In genomic region chr4:21893136-21893535, GRCh38 we compare ENCODE assay signal across 28 cellular contexts. TPM values are rescaled to one million over a fixed set of nuclear protein-coding genes. Genes with fewer than 3 reads are reported as not detected.
"Had no signal": no experiment of that assay in that cellular context is flagged by ENCODE, and none has a peak within 500 bp of the region (broad histone marks: within the 10 kb centered on the region; RNA-seq: fewer than 3 reads in every experiment).

No MANE protein-coding gene starts in this region.

- H3K27me3 Mint-ChIP-seq: activated T-cell treated with anti-CD3 and anti-CD28 coated beads, Interleukin-2, amount 50 U/mL, for 24 hours; activated T-helper 17 cell treated with anti-CD3 and anti-CD28 coated beads, Interleukin-2, amount 50 U/mL, for 72 hours; naive thymus-derived CD4-positive, alpha-beta T cell; stimulated activated naive B cell treated with anti-CD40 and anti-IgM and Interleukin-4, amounts not matched to agents 10 μg/mL and 1 μg/mL and 100 μg/mL, for 72 hours had no signal

- H3K36me3 ChIP-seq: adrenal gland, ascending aorta, brain microvascular endothelial cell, left lung, right lobe of liver, thoracic aorta, vagina had no signal

- H3K4me3 Mint-ChIP-seq: activated T-cell treated with anti-CD3 and anti-CD28 coated beads, Interleukin-2, amount 50 U/mL, for 24 hours; activated T-helper 17 cell treated with anti-CD3 and anti-CD28 coated beads, Interleukin-2, amount 50 U/mL, for 72 hours; immature natural killer cell; naive thymus-derived CD4-positive, alpha-beta T cell; neural crest cell; stimulated activated naive B cell treated with anti-CD40 and anti-IgM and Interleukin-4, amounts not matched to agents 10 μg/mL and 1 μg/mL and 100 μg/mL, for 72 hours; type B pancreatic cell; WTC11 had no signal

- H2AFZ ChIP-seq: hepatocyte had no signal

- H3K4me1 Mint-ChIP-seq: activated T-helper 17 cell treated with anti-CD3 and anti-CD28 coated beads, Interleukin-2, amount 50 U/mL, for 72 hours; immature natural killer cell; naive thymus-derived CD4-positive, alpha-beta T cell; neural crest cell; stimulated activated naive B cell treated with anti-CD40 and anti-IgM and Interleukin-4, amounts not matched to agents 10 μg/mL and 1 μg/mL and 100 μg/mL, for 72 hours; WTC11 had no signal

- H3K4me2 ChIP-seq: hepatocyte had no signal

- H3K9me3 Mint-ChIP-seq: neural crest cell had no signal

- ATAC-seq: activated naive CD4-positive, alpha-beta T cell treated with anti-CD3 and anti-CD28 coated beads, Interleukin-2, amount 50 U/mL, for 72 hours; activated T-helper 17 cell treated with anti-CD3 and anti-CD28 coated beads, Interleukin-2, amount 50 U/mL, for 72 hours; left lung; naive thymus-derived CD4-positive, alpha-beta T cell; right lobe of liver; stimulated activated naive B cell treated with anti-CD40 and anti-IgM and Interleukin-4, amounts not matched to agents 10 μg/mL and 1 μg/mL and 100 μg/mL, for 72 hours; WTC11 had no signal

- DNase-seq: activated CD8-positive, alpha-beta memory T cell treated with anti-CD3 and anti-CD28 coated beads, Interleukin-2, amount 50 U/mL, for 4 hours; activated T-cell treated with anti-CD3 and anti-CD28 coated beads, Interleukin-2, amount 50 U/mL, for 24 hours; adrenal gland; brain microvascular endothelial cell; caudate nucleus; dermis blood vessel endothelial cell; effector CD8-positive, alpha-beta T cell; foreskin melanocyte; immature natural killer cell; kidney glomerular epithelial cell; left lung; naive thymus-derived CD4-positive, alpha-beta T cell; occipital lobe; right lobe of liver; stimulated activated CD4-positive, alpha-beta T cell treated with anti-CD3 and anti-CD28 coated beads, Interleukin-2, amount 100 ng/mL, for 48 hours; stimulated activated CD8-positive, alpha-beta memory T cell treated with anti-CD3 and anti-CD28 coated beads, Interleukin-4, amount 100 ng/mL, for 48 hours; stimulated activated naive B cell treated with anti-CD40 and anti-IgM and Interleukin-4, amounts not matched to agents 10 μg/mL and 1 μg/mL and 100 μg/mL, for 72 hours; T-helper 9 cell had no signal

- H3K4me3 ChIP-seq: adrenal gland, ascending aorta, hepatocyte, left lung, lung, right lobe of liver, thoracic aorta, vagina had no signal

- H3K79me2 ChIP-seq: hepatocyte had no signal

- H3K27ac Mint-ChIP-seq: activated naive CD4-positive, alpha-beta T cell treated with anti-CD3 and anti-CD28 coated beads, Interleukin-2, amount 50 U/mL, for 72 hours; activated T-cell treated with anti-CD3 and anti-CD28 coated beads, Interleukin-2, amount 50 U/mL, for 24 hours; activated T-helper 17 cell treated with anti-CD3 and anti-CD28 coated beads, Interleukin-2, amount 50 U/mL, for 72 hours; immature natural killer cell; naive thymus-derived CD4-positive, alpha-beta T cell; stimulated activated naive B cell treated with anti-CD40 and anti-IgM and Interleukin-4, amounts not matched to agents 10 μg/mL and 1 μg/mL and 100 μg/mL, for 72 hours; type B pancreatic cell; WTC11 had no signal

- H3K27me3 ChIP-seq: adrenal gland, ascending aorta, brain microvascular endothelial cell, hepatocyte, left lung, right lobe of liver, vagina had no signal

- H3K4me1 ChIP-seq: adrenal gland, ascending aorta, left lung, right lobe of liver had no signal

- H3K27ac ChIP-seq: adrenal gland, ascending aorta, brain microvascular endothelial cell, hepatocyte, left lung, right lobe of liver, thoracic aorta, vagina had no signal

- H3K9me3 ChIP-seq: adrenal gland, right lobe of liver, thoracic aorta had no signal

RNA-seq across cellular contexts. Expression of gene KCNIP4, which starts 55.4 kb away (rescaled TPM):
- total RNA-seq: activated naive CD4-positive, alpha-beta T cell treated with anti-CD3 and anti-CD28 coated beads, Interleukin-2, amount 50 U/mL, for 72 hours; activated T-helper 17 cell treated with anti-CD3 and anti-CD28 coated beads, Interleukin-2, amount 50 U/mL, for 72 hours; ascending aorta; dermis blood vessel endothelial cell; left lung; naive thymus-derived CD4-positive, alpha-beta T cell; right lobe of liver; thoracic aorta; vagina; WTC11 had no signal
- polyA plus RNA-seq: lung had no signal
